ENCODE assay signal across 9 cellular contexts in the genomic region with DNA sequence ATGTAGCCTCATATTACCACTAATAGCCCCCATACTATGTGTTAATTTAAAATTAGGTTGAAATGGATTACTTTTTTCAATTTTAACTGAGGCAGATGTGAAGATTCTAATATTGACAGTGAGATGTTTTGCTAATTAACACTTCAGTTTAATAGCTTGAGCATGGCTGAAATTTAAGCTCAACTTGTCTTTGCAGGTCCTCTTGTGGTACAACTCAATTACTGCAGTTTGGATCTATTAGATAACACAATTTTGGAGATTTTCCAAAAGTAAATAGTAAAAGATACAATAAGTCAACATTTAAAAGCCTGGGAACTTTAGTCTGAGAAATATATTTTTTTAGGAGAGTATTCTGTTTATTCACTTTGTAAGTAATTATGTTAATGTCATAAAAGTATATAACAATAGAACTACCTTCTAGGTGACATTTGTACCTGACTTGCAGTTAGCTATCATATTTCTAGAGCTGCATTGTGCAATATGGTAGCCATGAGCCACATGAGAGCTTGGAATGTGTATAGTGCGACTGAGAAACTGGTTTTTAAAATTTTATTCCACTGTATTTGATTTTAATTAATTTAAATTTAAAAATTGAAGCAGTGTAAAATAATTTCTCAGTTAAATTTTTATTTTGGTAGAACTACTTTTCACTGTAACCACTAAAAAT.
DNase-seq lines count a peak whose midpoint lies in the region; TF ChIP-seq lines count a peak whose summit lies in the region.
"Had no signal": no experiment of that assay in that cellular context is flagged by ENCODE, and none has a peak within 500 bp of the region (broad histone marks: within the 10 kb centered on the region; RNA-seq: fewer than 3 reads in every experiment).

No MANE protein-coding gene starts in this region.

- no peaks in the 10 kb centered on the region for H3K27me3 Mint-ChIP-seq in nephron (ENCODE audit: low read depth)

- peaks cover 5% of the 10 kb centered on the region for H3K9me3 Mint-ChIP-seq in nephron

- H2AFZ ChIP-seq in Loucy (ENCODE audit: low read length): no peak overlapping the region

- H3F3A ChIP-seq in Loucy (ENCODE audit: low read depth): no peaks in the 10 kb centered on the region

- H3K36me3 Mint-ChIP-seq in nephron (ENCODE audit: low read depth): no peaks in the 10 kb centered on the region

- no peaks in the 10 kb centered on the region for H3K9me3 ChIP-seq in Loucy (ENCODE audit: insufficient read depth, low read depth, low read length)

- no peak overlapping the region for H3K4me3 ChIP-seq in Loucy (ENCODE audit: low read length, poor library complexity, severe bottlenecking)
- no peak overlapping the region for H3K4me3 ChIP-seq in astrocyte of the spinal cord (ENCODE audit: low read depth, low read length)
- H3K4me3 ChIP-seq in brain microvascular endothelial cell (ENCODE audit: low read depth, low read length): no peak overlapping the region

- TF ChIP-seq CTCF in GM12873 (IDR thresholded peaks at IDR 0.05; ENCODE audit: insufficient read depth, low read depth, low read length, missing control alignments) (peak; percentile 44), Loucy (conservative IDR thresholded peaks at IDR 0.05; ENCODE audit: low read length) (peak; percentile 57), astrocyte of the spinal cord (IDR thresholded peaks at IDR 0.05; ENCODE audit: low read depth, low read length) (peak; percentile 6), nephron (IDR thresholded peaks at IDR 0.05; ENCODE audit: unreplicated experiment in 3 of 3) (peak; percentile 30 to 48 (median 41)), brain microvascular endothelial cell (IDR thresholded peaks at IDR 0.05; ENCODE audit: low read depth, low read length, missing control alignments) (no peak)

- H4K20me1 ChIP-seq in Loucy (ENCODE audit: insufficient read depth, low read length, poor library complexity, severe bottlenecking): no peaks in the 10 kb centered on the region

- no peak overlapping the region for H3K27ac ChIP-seq in brain microvascular endothelial cell

- DNase-seq in astrocyte of the spinal cord (ENCODE audit: low read depth, low spot score): no peak
- DNase-seq in dedifferentiated amniotic fluid mesenchymal stem cell (ENCODE audit: extremely low spot score): no peak
- no peak for DNase-seq in brain microvascular endothelial cell
- DNase-seq in SK-N-DZ (ENCODE audit: low spot score): no peak
- no peak for DNase-seq in stimulated activated CD8-positive, alpha-beta memory T cell treated with anti-CD3 and anti-CD28 coated beads, Interleukin-4, amount 100 ng/mL, for 48 hours
- DNase-seq: activated T-cell treated with anti-CD3 and anti-CD28 coated beads for 4 hours had no signal

- H3K36me3 ChIP-seq in Loucy (ENCODE audit: insufficient read depth, low read length) (no peaks in the 10 kb centered on the region), brain microvascular endothelial cell (replicated peaks) (no peaks in the 10 kb centered on the region)

- H3K4me3 Mint-ChIP-seq in nephron: no peak overlapping the region

- in situ Hi-C loops in astrocyte of the spinal cord (cut with HindIII; ENCODE audit: low sequenced_read_pairs): no loop called here
- in situ Hi-C loops in brain microvascular endothelial cell (cut with HindIII; ENCODE audit: low pct_ligation_motif_present, low sequenced_read_pairs): no loop called here

- no peak overlapping the region for H3K9ac ChIP-seq in Loucy (ENCODE audit: low read depth, low read length, poor library complexity, severe bottlenecking)

- no peak overlapping the region for H3K27ac Mint-ChIP-seq in nephron

- H3K9me2 ChIP-seq in Loucy (replicated peaks; ENCODE audit: low read depth, low read length): no peaks in the 10 kb centered on the region

- no peaks in the 10 kb centered on the region for H3K4me1 ChIP-seq in Loucy (ENCODE audit: insufficient read depth, low read length, poor library complexity, severe bottlenecking)

- H3K4me1 Mint-ChIP-seq in nephron: no peaks in the 10 kb centered on the region

- H3K79me2 ChIP-seq in Loucy (ENCODE audit: insufficient read depth, low read length): no peaks in the 10 kb centered on the region

- H3K27me3 ChIP-seq in Loucy (ENCODE audit: insufficient read depth, low read length, poor library complexity, severe bottlenecking): no peaks in the 10 kb centered on the region
- no peaks in the 10 kb centered on the region for H3K27me3 ChIP-seq in brain microvascular endothelial cell (replicated peaks)

- H3K4me2 ChIP-seq in Loucy (ENCODE audit: low read depth, low read length, poor library complexity, severe bottlenecking): no peak overlapping the region
